ENCODE assay signal across 2 cellular contexts in genomic region chr3:141828487-141829284, GRCh38.
TF ChIP-seq lines count a peak whose summit lies in the region.

No MANE protein-coding gene starts in this region.

TF ChIP-seq in SK-N-SH treated with all-trans-retinoic acid at 6 μM for 48 hours, 23 proteins besides CTCF, POLR2A, EP300 and RAD21 (continued from another document):
- TF ChIP-seq TSHZ2 (CRISPR knock-in tag; IDR thresholded peaks at IDR 0.05) (no peak), CSDC2 (CRISPR knock-in tag; IDR thresholded peaks at IDR 0.05) (no peak), ZNF8 (CRISPR knock-in tag; IDR thresholded peaks at IDR 0.05) (no peak), CSRNP3 (CRISPR knock-in tag; IDR thresholded peaks at IDR 0.05) (no peak), GLIS3 (CRISPR knock-in tag; IDR thresholded peaks at IDR 0.05) (no peak), CREB5 (CRISPR knock-in tag; IDR thresholded peaks at IDR 0.05; ENCODE audit: low read depth) (no peak), ZFP3 (CRISPR knock-in tag; IDR thresholded peaks at IDR 0.05) (no peak), ZFP30 (CRISPR knock-in tag; IDR thresholded peaks at IDR 0.05) (no peak), SNAI2 (CRISPR knock-in tag; IDR thresholded peaks at IDR 0.05) (no peak), PPARA (CRISPR knock-in tag; IDR thresholded peaks at IDR 0.05; ENCODE audit: borderline replicate concordance) (no peak), ISL1 (CRISPR knock-in tag; IDR thresholded peaks at IDR 0.05) (no peak), BACH2 (CRISPR knock-in tag; IDR thresholded peaks at IDR 0.05; ENCODE audit: borderline replicate concordance) (no peak), TCF4 (CRISPR knock-in tag; IDR thresholded peaks at IDR 0.05; ENCODE audit: borderline replicate concordance) (no peak)

TF ChIP-seq in SK-N-SH, 30 proteins besides CTCF, POLR2A, EP300 and RAD21 (continued from another document):
- TF ChIP-seq, protein P1, sequence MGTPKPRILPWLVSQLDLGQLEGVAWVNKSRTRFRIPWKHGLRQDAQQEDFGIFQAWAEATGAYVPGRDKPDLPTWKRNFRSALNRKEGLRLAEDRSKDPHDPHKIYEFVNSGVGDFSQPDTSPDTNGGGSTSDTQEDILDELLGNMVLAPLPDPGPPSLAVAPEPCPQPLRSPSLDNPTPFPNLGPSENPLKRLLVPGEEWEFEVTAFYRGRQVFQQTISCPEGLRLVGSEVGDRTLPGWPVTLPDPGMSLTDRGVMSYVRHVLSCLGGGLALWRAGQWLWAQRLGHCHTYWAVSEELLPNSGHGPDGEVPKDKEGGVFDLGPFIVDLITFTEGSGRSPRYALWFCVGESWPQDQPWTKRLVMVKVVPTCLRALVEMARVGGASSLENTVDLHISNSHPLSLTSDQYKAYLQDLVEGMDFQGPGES (IDR thresholded peaks at IDR 0.05; ENCODE audit: low read depth, low read length): no peak
- TF ChIP-seq EZH2phosphoT487 (IDR thresholded peaks at IDR 0.05; ENCODE audit: borderline replicate concordance, low read depth) (no peak), NRF1 (IDR thresholded peaks at IDR 0.05; ENCODE audit: low read depth, low read length) (no peak), USF1 (IDR thresholded peaks at IDR 0.05; ENCODE audit: borderline replicate concordance, low read depth) (no peak), FOXJ3 (CRISPR knock-in tag; IDR thresholded peaks at IDR 0.05) (no peak), FOSL2 (IDR thresholded peaks at IDR 0.05; ENCODE audit: borderline replicate concordance, low read depth) (no peak), RFX5 (IDR thresholded peaks at IDR 0.05; ENCODE audit: low read length) (no peak), MXI1 (IDR thresholded peaks at IDR 0.05; ENCODE audit: low read depth, low read length) (no peak), TCF12 (IDR thresholded peaks at IDR 0.05) (no peak)
- TF ChIP-seq, protein P2, sequence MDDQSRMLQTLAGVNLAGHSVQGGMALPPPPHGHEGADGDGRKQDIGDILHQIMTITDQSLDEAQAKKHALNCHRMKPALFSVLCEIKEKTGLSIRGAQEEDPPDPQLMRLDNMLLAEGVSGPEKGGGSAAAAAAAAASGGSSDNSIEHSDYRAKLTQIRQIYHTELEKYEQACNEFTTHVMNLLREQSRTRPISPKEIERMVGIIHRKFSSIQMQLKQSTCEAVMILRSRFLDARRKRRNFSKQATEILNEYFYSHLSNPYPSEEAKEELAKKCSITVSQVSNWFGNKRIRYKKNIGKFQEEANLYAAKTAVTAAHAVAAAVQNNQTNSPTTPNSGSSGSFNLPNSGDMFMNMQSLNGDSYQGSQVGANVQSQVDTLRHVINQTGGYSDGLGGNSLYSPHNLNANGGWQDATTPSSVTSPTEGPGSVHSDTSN (IDR thresholded peaks at IDR 0.05): no peak
TF ChIP-seq in SK-N-SH: peak in this region for 0.
